1 cellular context compared by ENCODE assay signal in the genomic region with DNA sequence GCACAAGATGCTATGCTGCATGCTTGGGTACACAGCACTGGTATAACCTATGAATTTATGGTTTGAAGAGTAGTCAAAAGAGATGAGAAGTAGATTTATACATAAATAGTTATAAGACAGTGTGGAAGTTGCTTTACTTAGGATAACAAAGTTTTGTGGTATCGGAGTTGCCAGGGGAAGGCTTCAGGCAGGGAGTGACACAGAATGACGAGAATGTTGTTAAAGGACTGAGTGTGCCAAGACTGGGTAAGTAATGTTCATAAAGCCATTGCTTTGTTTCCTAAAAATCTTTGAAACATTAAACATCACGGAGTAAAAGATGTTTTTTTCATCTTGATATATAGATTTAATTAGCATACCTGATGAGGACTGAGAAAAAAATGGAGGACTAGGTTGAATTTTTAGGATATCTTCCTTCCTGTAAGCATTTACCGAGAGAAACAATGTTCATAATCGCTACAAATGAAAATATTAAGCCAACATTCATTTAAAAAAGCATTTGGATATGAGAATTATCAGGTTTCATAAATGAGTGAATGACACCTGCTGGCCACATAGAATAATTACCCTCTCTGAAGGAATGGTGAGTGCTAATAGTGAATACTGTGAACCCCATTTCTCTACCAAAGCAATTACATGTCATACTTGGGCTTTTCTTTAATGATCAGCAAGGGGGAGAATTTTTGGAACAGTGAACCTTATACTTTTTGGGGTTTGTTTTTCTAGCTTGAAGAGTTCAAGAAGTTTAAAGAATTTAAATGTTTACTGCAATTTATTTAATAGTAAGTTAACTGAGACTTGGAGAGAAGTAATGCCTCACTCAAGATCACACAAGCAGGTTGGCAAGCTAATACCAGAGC.
TF ChIP-seq lines count a peak whose summit lies in the region.

No MANE protein-coding gene starts in this region.

TF ChIP-seq in endothelial cell of umbilical vein, 7 proteins besides CTCF, POLR2A, EP300 and RAD21 (continued from another document):
- TF ChIP-seq POLR2AphosphoS5 (IDR thresholded peaks at IDR 0.05; ENCODE audit: insufficient read depth, low read depth, low read length) (no peak), GATA2 (IDR thresholded peaks at IDR 0.05; ENCODE audit: insufficient read depth, insufficient read length, low read depth, low read length) (no peak), EZH2 (IDR thresholded peaks at IDR 0.05; ENCODE audit: borderline replicate concordance, low read depth, low read length, severe bottlenecking) (no peak), MYC (IDR thresholded peaks at IDR 0.05; ENCODE audit: low read depth, low read length) (no peak)
- TF ChIP-seq, protein P1, sequence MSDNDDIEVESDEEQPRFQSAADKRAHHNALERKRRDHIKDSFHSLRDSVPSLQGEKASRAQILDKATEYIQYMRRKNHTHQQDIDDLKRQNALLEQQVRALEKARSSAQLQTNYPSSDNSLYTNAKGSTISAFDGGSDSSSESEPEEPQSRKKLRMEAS (IDR thresholded peaks at IDR 0.05; ENCODE audit: insufficient read depth, insufficient read length), result no peak
TF ChIP-seq in endothelial cell of umbilical vein: peak in this region for 0.
